Comparison of ENCODE assay signal across 8 cellular contexts in the genomic region with DNA sequence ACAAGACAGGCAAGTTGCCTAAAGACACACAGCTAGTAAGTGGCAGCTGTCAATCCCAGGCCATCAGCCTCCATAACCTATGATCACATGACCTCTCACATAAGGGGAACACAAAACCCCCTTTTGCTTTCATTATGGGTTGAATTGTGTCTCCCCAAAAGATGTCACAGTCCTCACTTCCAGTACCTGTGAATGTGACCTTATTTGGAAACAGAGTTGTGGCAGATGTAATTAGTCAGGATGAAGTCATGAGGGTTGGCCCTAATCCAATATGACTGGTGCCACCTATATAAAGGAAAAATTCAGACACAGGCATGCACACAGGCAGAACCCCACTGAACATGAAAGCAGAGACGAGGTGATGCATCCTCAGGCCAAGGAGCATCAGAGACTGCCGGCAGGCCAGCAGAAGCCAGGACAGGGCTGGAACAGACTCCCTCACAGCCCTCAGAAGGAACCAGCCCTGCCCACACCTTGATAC. TPM values are rescaled to one million over a fixed set of nuclear protein-coding genes. Genes with fewer than 3 reads are reported as not detected.
A peak's percentile ranks its signal among the peaks of the same experiment; 100 is the strongest.
DNase-seq lines count a peak whose midpoint lies in the region; ATAC-seq and TF ChIP-seq lines count a peak whose summit lies in the region.

No MANE protein-coding gene starts in this region.

- H3K9ac ChIP-seq in GM23248 = no peak overlapping the region

- no peaks in the 10 kb centered on the region for H3K9me2 ChIP-seq in GM23248 (ENCODE audit: insufficient read depth)

- peak overlapping the region; percentile 63 for H3K4me3 Mint-ChIP-seq in activated T-cell treated with anti-CD3 and anti-CD28 coated beads, Interleukin-2, amount 50 U/mL, for 72 hours
- no peak overlapping the region for H3K4me3 Mint-ChIP-seq in memory B cell

- peak; percentile 68 to 72 for ATAC-seq in activated T-cell treated with anti-CD3 and anti-CD28 coated beads, Interleukin-2, amount 50 U/mL, for 72 hours (replicated peaks in 1 of 2)
- ATAC-seq in memory B cell (ENCODE audit: low read depth) (peak; percentile 7), HG03439 (IDR thresholded peaks at IDR 0.05; ENCODE audit: unreplicated experiment) (no peak)

- peaks cover 11% of the 10 kb centered on the region for H3K4me1 ChIP-seq in GM23248 (ENCODE audit: insufficient read depth)

- peak overlapping the region; percentile 24 for H3K4me2 ChIP-seq in GM23248 (ENCODE audit: unreplicated experiment)

- 68 to 78% methylated on average over 2 of the region's 2 CpGs for WGBS in GM23248 (ENCODE audit: low coverage in 1 of 2, low lambda C conversion rate in 2 of 2, missing lambda C conversion rate in 2 of 2), 2 experiments

- peak overlapping the region; percentile 66 for H3K27ac Mint-ChIP-seq in activated T-cell treated with anti-CD3 and anti-CD28 coated beads, Interleukin-2, amount 50 U/mL, for 72 hours
- H3K27ac Mint-ChIP-seq in memory B cell = peak overlapping the region; percentile 69

- POLR2A ChIA-PET in GM10248 (lab: Yijun Ruan, JAX) = interaction anchor here (1.1 to 1.2 kb wide), 3 partner anchors 24 to 58 kb away, joined by 3 to 4 read pairs (median 3); no protein-coding TSS in a partner anchor

- DNase-seq in GM23248 (peak; percentile 57), NCI-H2107 (lab: John Stamatoyannopoulos, UW) (peak; percentile 29), memory B cell (ENCODE audit: low spot score in 2 of 2) (no peak), GM10248 (ENCODE audit: extremely low spot score) (no peak), NCI-H187 treated with DMSO at 0.1 percent for 48 hours (lab: John Stamatoyannopoulos, UW) (no peak), Kasumi-1 (lab: John Stamatoyannopoulos, UW) (no peak)
- peak; percentile 61 to 68 for DNase-seq in activated T-cell treated with anti-CD3 and anti-CD28 coated beads, Interleukin-2, amount 50 U/mL, for 72 hours

- no peaks in the 10 kb centered on the region; the same call in 1 of the 2 replicates for H3F3A ChIP-seq in GM23248 (ENCODE audit: insufficient read depth)

- no peak overlapping the region for H2AFZ ChIP-seq in GM23248

- no peak for TF ChIP-seq CTCF in GM10248 (IDR thresholded peaks at IDR 0.05; ENCODE audit: control extremely low read depth, extremely low read depth, low read depth, missing control alignments)

- H3K36me3 ChIP-seq in GM23248 (ENCODE audit: low read depth) = no peaks in the 10 kb centered on the region

- H3K79me2 ChIP-seq in GM23248 (ENCODE audit: insufficient read depth) = no peaks in the 10 kb centered on the region

- H3K27me3 Mint-ChIP-seq in activated T-cell treated with anti-CD3 and anti-CD28 coated beads, Interleukin-2, amount 50 U/mL, for 72 hours (ENCODE audit: low read depth) = no peaks in the 10 kb centered on the region
- no peaks in the 10 kb centered on the region for H3K27me3 Mint-ChIP-seq in memory B cell

- in situ Hi-C loops in GM23248 (cut with MboI) = no loop called here

- no peaks in the 10 kb centered on the region for H3K9me3 ChIP-seq in GM23248 (ENCODE audit: low read depth)

- H3K9me3 Mint-ChIP-seq in activated T-cell treated with anti-CD3 and anti-CD28 coated beads, Interleukin-2, amount 50 U/mL, for 72 hours = no peaks in the 10 kb centered on the region
- H3K9me3 Mint-ChIP-seq in memory B cell = no peaks in the 10 kb centered on the region

- no peaks in the 10 kb centered on the region for H4K20me1 ChIP-seq in GM23248 (ENCODE audit: insufficient read depth)

- CTCF ChIA-PET in GM10248 (lab: Yijun Ruan, JAX) = interaction anchor here (0.8 to 5.6 kb wide), 16 partner anchors 9 to 150 kb away, joined by 3 to 31 read pairs (median 4); a partner anchor contains a TSS

- no peak overlapping the region for H3K4me3 ChIP-seq in GM23248

- no peak overlapping the region for H3K27ac ChIP-seq in GM23248

- H3K36me3 Mint-ChIP-seq in activated T-cell treated with anti-CD3 and anti-CD28 coated beads, Interleukin-2, amount 50 U/mL, for 72 hours (ENCODE audit: insufficient read depth in 2 of 2) = no peaks in the 10 kb centered on the region
- H3K36me3 Mint-ChIP-seq in memory B cell = peaks cover 16% of the 10 kb centered on the region

- peaks cover 67% of the 10 kb centered on the region for H3K4me1 Mint-ChIP-seq in activated T-cell treated with anti-CD3 and anti-CD28 coated beads, Interleukin-2, amount 50 U/mL, for 72 hours (ENCODE audit: low read depth)
- H3K4me1 Mint-ChIP-seq in memory B cell = peaks cover 28% of the 10 kb centered on the region

- no peaks in the 10 kb centered on the region for H3K27me3 ChIP-seq in GM23248 (replicated peaks; ENCODE audit: insufficient read depth)

RNA-seq across cellular contexts. Expression of a gene that starts 33.6 kb away (rescaled TPM):
- total RNA-seq in GM23248 (2014; rRNA removed; shearing (Covaris generic)) = 0.97 and 1.6 TPM in 2 replicates
- 0.74 and 0.84 TPM in 2 replicates for polyA plus RNA-seq in GM23248 (2016; fragmentation: Nextera tagmentation; extraction: Ambion mirVana)
- 1 to 10 TPM; 3.3 to 5.2 TPM for total RNA-seq in activated T-cell treated with anti-CD3 and anti-CD28 coated beads, Interleukin-2, amount 50 U/mL, for 72 hours

Comparison
In these comparisons a context has a peak if more than half of its experiments do, and no peak if none do; other contexts are left out.
1. DNase-seq: peak in GM23248 (single experiment), NCI-H2107 (single experiment) and activated T-cell treated with anti-CD3 and anti-CD28 coated beads, Interleukin-2, amount 50 U/mL, for 72 hours (2 of 2); none in memory B cell (0 of 2), GM10248 (single experiment), NCI-H187 treated with DMSO at 0.1 percent for 48 hours (single experiment) and Kasumi-1 (0 of 2).